ENCODE assay signal across 8 cellular contexts in the genomic region with DNA sequence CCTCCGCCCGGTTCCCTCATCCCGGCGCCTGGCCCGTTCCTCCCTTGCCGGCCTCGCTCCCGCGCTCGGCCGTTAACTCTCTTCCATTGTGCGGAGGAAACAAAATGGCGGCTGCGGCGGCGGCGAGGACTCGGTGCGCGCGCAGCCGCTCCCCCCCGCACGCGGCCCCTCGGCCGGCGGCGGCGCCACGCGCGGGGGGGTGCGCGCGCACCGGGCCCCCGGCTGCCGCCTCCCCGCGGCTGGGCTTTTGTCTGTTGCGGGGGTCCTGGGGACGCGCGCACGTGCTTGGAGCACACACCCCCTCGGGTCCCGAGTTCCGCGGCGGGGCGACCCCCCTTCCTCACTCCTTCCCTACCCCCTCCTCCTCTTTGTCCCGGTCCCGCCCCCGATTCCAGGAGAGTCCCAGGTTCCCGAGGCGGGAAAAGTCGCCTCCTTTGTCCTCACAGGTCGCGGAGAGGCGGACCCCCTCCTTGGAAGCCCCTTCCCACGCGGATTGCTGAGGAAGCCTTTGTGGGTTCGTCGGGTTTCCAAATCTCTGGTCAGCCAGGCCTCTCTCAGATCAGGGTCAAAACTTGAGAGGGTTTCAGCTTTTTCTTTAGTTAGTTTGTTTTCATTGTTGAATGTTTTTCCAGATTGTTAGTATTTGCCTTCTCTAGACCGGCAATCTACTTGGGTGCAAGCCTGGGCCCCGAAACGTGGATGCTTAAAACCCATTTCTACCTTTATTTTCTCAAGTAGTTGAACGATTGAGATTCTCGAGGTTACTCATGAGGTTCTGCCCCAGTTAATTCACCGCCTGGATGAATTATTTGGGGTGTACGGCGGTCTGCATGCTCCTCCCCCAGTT. TPM values are rescaled to one million over a fixed set of nuclear protein-coding genes. Genes with fewer than 3 reads are reported as not detected.
A peak's percentile ranks its signal among the peaks of the same experiment; 100 is the strongest.
DNase-seq lines count a peak whose midpoint lies in the region; TF ChIP-seq lines count a peak whose summit lies in the region.

No MANE protein-coding gene starts in this region.

- H3K9me3 Mint-ChIP-seq in activated CD4-positive, alpha-beta T cell treated with anti-CD3 and anti-CD28 coated beads, Interleukin-2, amount 10 ng/mL, durations not matched to agents 24 days and 14 days, result no peaks in the 10 kb centered on the region

- POLR2A ChIA-PET in HEK293T (lab: Yijun Ruan, JAX), result no interaction called here

- peaks cover 32% of the 10 kb centered on the region for H3K4me1 Mint-ChIP-seq in activated CD4-positive, alpha-beta T cell treated with anti-CD3 and anti-CD28 coated beads, Interleukin-2, amount 10 ng/mL, durations not matched to agents 24 days and 14 days

- peak overlapping the region; percentile 99 for H3K4me3 Mint-ChIP-seq in activated CD4-positive, alpha-beta T cell treated with anti-CD3 and anti-CD28 coated beads, Interleukin-2, amount 10 ng/mL, durations not matched to agents 24 days and 14 days

- intact Hi-C loops in activated CD4-positive, alpha-beta T cell treated with anti-CD3 and anti-CD28 coated beads, Interleukin-2, amount 10 ng/mL, durations not matched to agents 24 days and 14 days (cut with micrococcal nuclease), result loop anchor here (1.0 to 10.0 kb wide), 8 partner anchors 46 to 460 kb away; partner anchors contain the start of genes CDC37, DNMT1, KEAP1 and KRI1

- DNase-seq in GDM1 (lab: John Stamatoyannopoulos, UW) (peak; percentile 38), HEK293T (ENCODE audit: extremely low spot score) (peak; percentile 74), NCI-H146 treated with DMSO at 0.1 percent for 48 hours (lab: John Stamatoyannopoulos, UW; ENCODE audit: unreplicated experiment) (peak; percentile 53), medulla oblongata (ENCODE audit: extremely low spot score) (peak; percentile 30), NK-92 (lab: John Stamatoyannopoulos, UW; ENCODE audit: unreplicated experiment) (no peak)
- peak; percentile 88 for DNase-seq in activated CD4-positive, alpha-beta T cell treated with anti-CD3 and anti-CD28 coated beads, Interleukin-2, amount 10 ng/mL, durations not matched to agents 24 days and 14 days
- DNase-seq in effector CD4-positive, alpha-beta T cell, result peak; percentile 51
- peak; percentile 49 to 59 for DNase-seq in stimulated activated CD8-positive, alpha-beta memory T cell treated with anti-CD3 and anti-CD28 coated beads, Interleukin-15, amount 100 ng/mL, for 48 hours (ENCODE audit: low read depth in 2 of 2)

- peak overlapping the region; percentile 99 for H3K27ac Mint-ChIP-seq in activated CD4-positive, alpha-beta T cell treated with anti-CD3 and anti-CD28 coated beads, Interleukin-2, amount 10 ng/mL, durations not matched to agents 24 days and 14 days

- CTCF ChIA-PET in HEK293T (lab: Yijun Ruan, JAX), result interaction anchor here (1.2 kb wide), 1 partner anchor 11 kb away, joined by 3 read pairs; no protein-coding TSS in a partner anchor

- H3K36me3 Mint-ChIP-seq in activated CD4-positive, alpha-beta T cell treated with anti-CD3 and anti-CD28 coated beads, Interleukin-2, amount 10 ng/mL, durations not matched to agents 24 days and 14 days (ENCODE audit: low read depth), result peaks cover 43% of the 10 kb centered on the region

- H3K27me3 Mint-ChIP-seq in activated CD4-positive, alpha-beta T cell treated with anti-CD3 and anti-CD28 coated beads, Interleukin-2, amount 10 ng/mL, durations not matched to agents 24 days and 14 days, result peaks cover 2% of the 10 kb centered on the region

TF ChIP-seq in HEK293T, 16 proteins besides CTCF, POLR2A, EP300 and RAD21:
- no peak for TF ChIP-seq ZNF384 (IDR thresholded peaks at IDR 0.05)
- peak; percentile 44; the same call in 1 of the 2 replicates for TF ChIP-seq FOXM1 (IDR thresholded peaks at IDR 0.05; ENCODE audit: borderline replicate concordance)

RNA-seq across cellular contexts. Expression of gene ILF3, which starts 0.7 kb away (rescaled TPM):
- 588 TPM in 2 replicates for total RNA-seq in activated CD4-positive, alpha-beta T cell treated with anti-CD3 and anti-CD28 coated beads, Interleukin-2, amount 10 ng/mL, durations not matched to agents 24 days and 14 days

RNA-seq across cellular contexts. Expression of gene SLC44A2, which starts 29.5 kb away (rescaled TPM):
- 85.5 and 98.6 TPM in 2 replicates for total RNA-seq in activated CD4-positive, alpha-beta T cell treated with anti-CD3 and anti-CD28 coated beads, Interleukin-2, amount 10 ng/mL, durations not matched to agents 24 days and 14 days

RNA-seq across cellular contexts. Expression of gene QTRT1, which starts 46.4 kb away (rescaled TPM):
- total RNA-seq in activated CD4-positive, alpha-beta T cell treated with anti-CD3 and anti-CD28 coated beads, Interleukin-2, amount 10 ng/mL, durations not matched to agents 24 days and 14 days, result 86.0 and 95.2 TPM in 2 replicates
